9 cellular contexts compared by ENCODE assay signal in the genomic region with DNA sequence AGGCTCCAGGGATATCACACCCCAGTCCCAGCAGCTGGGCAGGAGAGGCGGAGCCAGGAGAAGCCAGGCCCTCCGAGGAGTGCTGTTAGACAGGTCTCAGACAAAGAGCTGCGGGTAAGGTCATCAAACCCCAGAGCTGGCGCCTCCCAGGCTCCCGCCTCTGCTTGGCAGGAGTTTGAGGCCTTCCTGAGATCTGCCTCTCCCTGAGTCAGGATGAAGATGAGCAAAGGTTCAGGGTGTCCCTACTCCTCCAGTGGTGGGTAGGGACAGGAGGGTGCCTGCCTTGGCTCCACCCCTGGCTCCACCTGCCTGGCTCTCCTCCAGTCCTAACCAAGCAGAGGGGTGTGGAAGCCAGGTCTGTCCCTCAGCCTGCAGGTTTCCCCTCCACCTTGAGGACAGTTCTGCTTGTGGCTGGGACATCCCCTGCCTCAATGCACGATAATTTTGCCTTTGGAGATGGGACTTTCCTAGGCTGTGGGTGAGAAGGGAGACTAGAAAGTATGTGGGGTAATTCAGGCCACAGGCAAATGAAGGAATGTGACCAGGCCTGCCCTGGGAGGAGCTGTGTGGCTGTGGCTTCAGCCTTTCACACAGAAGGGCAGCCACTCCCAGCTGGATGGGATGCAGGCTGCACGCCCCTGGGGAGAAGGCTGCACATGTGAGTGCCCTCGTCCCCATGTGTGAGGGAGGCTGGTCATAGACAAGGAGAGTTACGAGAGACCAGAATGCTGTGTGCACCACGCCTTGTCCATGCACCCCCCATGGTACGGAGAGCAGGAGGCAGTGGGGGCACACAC. TPM values are rescaled to one million over a fixed set of nuclear protein-coding genes. Genes with fewer than 3 reads are reported as not detected.
DNase-seq lines count a peak whose midpoint lies in the region; ATAC-seq, FAIRE-seq and TF ChIP-seq lines count a peak whose summit lies in the region.
"Had no signal": no experiment of that assay in that cellular context is flagged by ENCODE, and none has a peak within 500 bp of the region (broad histone marks: within the 10 kb centered on the region; RNA-seq: fewer than 3 reads in every experiment).

No MANE protein-coding gene starts in this region.

- no peaks in the 10 kb centered on the region for H3K36me3 ChIP-seq in left lung

- DNase-seq in GM12892 (ENCODE audit: insufficient read length): peak; percentile 53
- DNase-seq in NCI-H69 (lab: John Stamatoyannopoulos, UW): peak; percentile 59
- DNase-seq in left lung: peak in 1 of 2 donors; percentile 75
- DNase-seq in central memory CD4-positive, alpha-beta T cell: no peak
- no peak for DNase-seq in dedifferentiated amniotic fluid mesenchymal stem cell (ENCODE audit: extremely low spot score)
- no peak for DNase-seq in posterior vena cava (ENCODE audit: low spot score)
- no peak for DNase-seq in NCI-H1048 (lab: John Stamatoyannopoulos, UW)

- peaks cover 6 to 20% of the 10 kb centered on the region in 2 donors for H3K27me3 ChIP-seq in left lung

- peaks cover 0 to 27% of the 10 kb centered on the region in 2 donors for H3K4me1 ChIP-seq in left lung

- H3K27ac ChIP-seq in left lung: peak overlapping the region; percentile 33 to 41

- no peak overlapping the region for H3K4me3 ChIP-seq in left lung

- intact Hi-C loops in left lung (cut with DNase I) (no loop called here), posterior vena cava (cut with DNase I) (no loop called here)

- no peaks in the 10 kb centered on the region for H3K9me3 ChIP-seq in left lung

- FAIRE-seq in GM12892 (lab: Jason Lieb, UNC): peak; percentile 96

- TF ChIP-seq POLR2A in GM12892 (IDR thresholded peaks at IDR 0.05; ENCODE audit: low read depth, low read length): no peak

- peak; percentile 73 for ATAC-seq in GM21786 (IDR thresholded peaks at IDR 0.05; ENCODE audit: unreplicated experiment)
- ATAC-seq in left lung: peak; percentile 79

- TF ChIP-seq CTCF in left lung (IDR thresholded peaks at IDR 0.05): no peak

RNA-seq across cellular contexts. Expression of a gene that starts 2.2 kb away (rescaled TPM):
- polyA plus RNA-seq in GM12892 (2012; ENCODE audit: missing spikeins): 2.2 TPM
- total RNA-seq in left lung: 1 to 10 TPM; 2.0 to 4.2 TPM
- total RNA-seq in posterior vena cava: under 1 TPM in 1 of 2 donors, not detected in 1; 0.51 TPM
- total RNA-seq: NCI-H460 had no signal

RNA-seq across cellular contexts. Expression of a gene that starts 29.1 kb away (rescaled TPM):
- 6.0 TPM for polyA plus RNA-seq in GM12892 (2012; ENCODE audit: missing spikeins)
- 100 to 1,000 TPM; 155 to 211 TPM for total RNA-seq in left lung
- total RNA-seq in posterior vena cava: 100 to 1,000 TPM; 190 to 194 TPM

Comparison
In these comparisons a context has a peak if more than half of its experiments do, and no peak if none do; other contexts are left out.
1. DNase-seq: peak in GM12892 (single experiment) and NCI-H69 (single experiment); none in central memory CD4-positive, alpha-beta T cell (single experiment), dedifferentiated amniotic fluid mesenchymal stem cell (single experiment), posterior vena cava (single experiment) and NCI-H1048 (single experiment).